In genomic region chr14:98633380-98633779, GRCh38 we compare ENCODE assay signal across 14 cellular contexts.
DNase-seq lines count a peak whose midpoint lies in the region; ATAC-seq and TF ChIP-seq lines count a peak whose summit lies in the region.
"Had no signal": no experiment of that assay in that cellular context is flagged by ENCODE, and none has a peak within 500 bp of the region (broad histone marks: within the 10 kb centered on the region; RNA-seq: fewer than 3 reads in every experiment).

No MANE protein-coding gene starts in this region.

- peaks cover 13 to 16% of the 10 kb centered on the region in 2 donors for H3K27me3 Mint-ChIP-seq in natural killer cell (ENCODE audit: low read depth in 2 of 2)

- no peaks in the 10 kb centered on the region for H3K4me1 Mint-ChIP-seq in natural killer cell

- ATAC-seq in HG03095 (IDR thresholded peaks at IDR 0.05; ENCODE audit: unreplicated experiment), result no peak
- no peak for ATAC-seq in natural killer cell
- ATAC-seq: activated CD4-positive, CD25-positive, alpha-beta regulatory T cell treated with anti-CD3 and anti-CD28 coated beads, Interleukin-2, amount 50 U/mL, for 24 hours had no signal

- H3K27ac Mint-ChIP-seq in natural killer cell, result no peak overlapping the region
- H3K27ac Mint-ChIP-seq: activated T-helper 1 cell treated with anti-CD3 and anti-CD28 coated beads, Interleukin-12 subunit alpha, Interleukin-12 subunit beta, Interleukin-2, Interleukin-4 antibody, amounts not matched to agents 30 ng/mL and 10 ng/mL and 1 ng/mL, durations not matched to agents 14 hours and 24 hours and 36 hours had no signal

- peak overlapping the region; percentile 48 for H3K27ac ChIP-seq in temporal lobe (ENCODE audit: low read depth, low read length)
- H3K27ac ChIP-seq: neutrophil had no signal

- no peak overlapping the region for H3K4me3 Mint-ChIP-seq in natural killer cell
- H3K4me3 Mint-ChIP-seq: activated T-helper 1 cell treated with anti-CD3 and anti-CD28 coated beads, Interleukin-12 subunit alpha, Interleukin-12 subunit beta, Interleukin-2, Interleukin-4 antibody, amounts not matched to agents 30 ng/mL and 10 ng/mL and 1 ng/mL, durations not matched to agents 14 hours and 24 hours and 36 hours had no signal

- no peak for TF ChIP-seq CTCF in natural killer cell (IDR thresholded peaks at IDR 0.05)

- H3K36me3 Mint-ChIP-seq in natural killer cell, result no peaks in the 10 kb centered on the region

- DNase-seq in NCI-H146 (lab: John Stamatoyannopoulos, UW) (peak; percentile 44), NCI-H146 treated with DMSO at 0.1 percent for 48 hours (lab: John Stamatoyannopoulos, UW; ENCODE audit: unreplicated experiment) (no peak), NCI-H748 (lab: John Stamatoyannopoulos, UW; ENCODE audit: unreplicated experiment) (peak; percentile 99), foreskin melanocyte (peak; percentile 2), natural killer cell (no peak), NCI-H2227 (lab: John Stamatoyannopoulos, UW; ENCODE audit: unreplicated experiment) (no peak)
- DNase-seq: central memory CD4-positive, alpha-beta T cell; NCI-H2227 treated with DMSO at 0.1 percent for 48 hours; stimulated activated CD4-positive, alpha-beta T cell treated with anti-CD3 and anti-CD28 coated beads, Interleukin-2, amount 100 ng/mL, for 24 hours had no signal

- intact Hi-C loops in natural killer cell (cut with micrococcal nuclease), result no loop called here

- no peaks in the 10 kb centered on the region for H3K9me3 Mint-ChIP-seq in natural killer cell
- H3K9me3 Mint-ChIP-seq: activated T-helper 1 cell treated with anti-CD3 and anti-CD28 coated beads, Interleukin-12 subunit alpha, Interleukin-12 subunit beta, Interleukin-2, Interleukin-4 antibody, amounts not matched to agents 30 ng/mL and 10 ng/mL and 1 ng/mL, durations not matched to agents 14 hours and 24 hours and 36 hours had no signal

Comparison
In these comparisons a context has a peak if more than half of its experiments do, and no peak if none do; other contexts are left out.
1. DNase-seq: peak in NCI-H146 (single experiment), NCI-H748 (single experiment) and foreskin melanocyte (single experiment); none in NCI-H146 treated with DMSO at 0.1 percent for 48 hours (single experiment), natural killer cell (single experiment) and NCI-H2227 (single experiment).